30 cellular contexts compared by ENCODE assay signal in the genomic region with DNA sequence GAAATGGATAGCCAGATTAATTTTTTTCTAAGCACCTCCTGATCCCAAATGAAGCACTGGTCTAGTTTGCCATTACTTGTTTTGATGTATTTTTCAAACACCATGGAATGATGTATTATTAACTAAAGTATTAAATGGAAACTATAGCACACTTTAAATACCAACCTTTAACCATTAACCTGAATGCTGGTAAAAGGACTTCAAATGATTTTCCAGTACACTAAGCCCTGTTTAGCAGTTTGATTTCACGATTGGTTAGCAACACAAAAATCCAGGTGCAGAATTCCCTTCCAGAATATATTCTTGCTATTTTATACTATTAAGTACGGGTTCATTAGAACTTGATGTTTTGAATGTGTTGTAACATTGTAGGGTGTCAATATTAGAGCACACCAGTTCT. TPM values are rescaled to one million over a fixed set of nuclear protein-coding genes. Genes with fewer than 3 reads are reported as not detected.
"Had no signal": no experiment of that assay in that cellular context is flagged by ENCODE, and none has a peak within 500 bp of the region (broad histone marks: within the 10 kb centered on the region; RNA-seq: fewer than 3 reads in every experiment).

No MANE protein-coding gene starts in this region.

- H3K27ac Mint-ChIP-seq: dendritic cell treated with granulocyte-macrophage colony-stimulating factor and Interleukin-4, amounts not matched to agents 40 ng/mL and 50 ng/mL, for 4 days; effector memory CD8-positive, alpha-beta T cell; endodermal cell; mesothelial cell of epicardium; naive B cell had no signal

- H3K36me3 ChIP-seq: colonic mucosa, esophagus squamous epithelium, gastrocnemius medialis, heart right ventricle, left lung, lower lobe of right lung had no signal

- H3K27ac ChIP-seq: colonic mucosa, epithelial cell of prostate, esophagus squamous epithelium, heart right ventricle, left lung, lower lobe of right lung had no signal

- H3K4me1 Mint-ChIP-seq: mesothelial cell of epicardium, naive B cell had no signal

- H3K36me3 Mint-ChIP-seq: mesothelial cell of epicardium had no signal

- H3K27me3 Mint-ChIP-seq: dendritic cell treated with granulocyte-macrophage colony-stimulating factor and Interleukin-4, amounts not matched to agents 40 ng/mL and 50 ng/mL, for 4 days had no signal

- H3K9me3 Mint-ChIP-seq: effector memory CD8-positive, alpha-beta T cell; mesothelial cell of epicardium; naive B cell had no signal

- H3K27me3 ChIP-seq: colonic mucosa, gastrocnemius medialis, heart right ventricle, left lung had no signal

- H3K4me1 ChIP-seq: colonic mucosa, esophagus squamous epithelium, heart right ventricle, left lung, lower lobe of right lung had no signal

- H3K4me3 Mint-ChIP-seq: dendritic cell treated with granulocyte-macrophage colony-stimulating factor and Interleukin-4, amounts not matched to agents 40 ng/mL and 50 ng/mL, for 4 days; effector memory CD8-positive, alpha-beta T cell; endodermal cell; mesothelial cell of epicardium; naive B cell had no signal

- H3K4me3 ChIP-seq: colonic mucosa, esophagus squamous epithelium, gastrocnemius medialis, heart right ventricle, left lung, lower lobe of right lung, mucosa of descending colon had no signal

- DNase-seq: colonic mucosa; cortex of kidney; effector CD8-positive, alpha-beta T cell; effector memory CD8-positive, alpha-beta T cell; endodermal cell; erythroblast; esophagus squamous epithelium; foreskin fibroblast; foreskin melanocyte; gastrocnemius medialis; glutamatergic neuron; head of caudate nucleus; heart right ventricle; hippocampal formation; kidney glomerular epithelial cell; left colon; left lung; left ventricle myocardium superior; lower lobe of right lung; mesenchymal stem cell; mucosa of descending colon; naive B cell had no signal

- H3K9me3 ChIP-seq: colonic mucosa, esophagus squamous epithelium, gastrocnemius medialis, heart right ventricle, left lung, lower lobe of right lung, mucosa of descending colon had no signal

- FAIRE-seq: islet of Langerhans, keratinocyte had no signal

RNA-seq across cellular contexts. Expression of gene COL4A3, which starts 37.4 kb away (rescaled TPM):
- total RNA-seq: dermis microvascular lymphatic vessel endothelial cell, glomerular endothelial cell, lung microvascular endothelial cell, mesothelial cell of epicardium had no signal
- polyA plus RNA-seq: keratinocyte had no signal

RNA-seq across cellular contexts. Expression of gene COL4A4, which starts 37.8 kb away (rescaled TPM):
- total RNA-seq: dermis microvascular lymphatic vessel endothelial cell, lung microvascular endothelial cell had no signal
- polyA plus RNA-seq: keratinocyte had no signal
